ENCODE assay signal across 8 cellular contexts in genomic region chr2:144938308-144938709, GRCh38.
A peak's percentile ranks its signal among the peaks of the same experiment; 100 is the strongest.
DNase-seq lines count a peak whose midpoint lies in the region; ATAC-seq, FAIRE-seq and TF ChIP-seq lines count a peak whose summit lies in the region.

No MANE protein-coding gene starts in this region.

- no peak overlapping the region for H3K4me3 ChIP-seq in choroid plexus epithelial cell (ENCODE audit: low read depth, low read length)
- no peak overlapping the region for H3K4me3 ChIP-seq in HepG2 (replicated peaks in 1 of 3; ENCODE audit: insufficient read depth in 1 of 3, low read depth in 2 of 3, low read length in 3 of 3)
- no peak overlapping the region for H3K4me3 ChIP-seq in testis

- POLR2A ChIA-PET in HepG2 (lab: Yijun Ruan, JAX) = no interaction called here

- H3K79me2 ChIP-seq in HepG2 (ENCODE audit: insufficient read depth, low read length) = no peaks in the 10 kb centered on the region

- in situ Hi-C loops in HepG2 (cut with HindIII; ENCODE audit: extremely low pct_ligation_motif_present, low pct_unique_long_range_greater_than_20kb) = no loop called here

- whole genome bisulfite sequencing in HepG2 (ENCODE audit: low lambda C conversion rate) = 0% methylated on average over 2 of the region's 2 CpGs
- 18 to 20% methylated on average over 2 of the region's 2 CpGs for WGBS in testis, 2 donors

- intact Hi-C loops in HepG2 (cut with micrococcal nuclease; ENCODE audit: unreplicated experiment) = no loop called here
- intact Hi-C loops in testis (cut with DNase I; ENCODE audit: low total_unique reads) = no loop called here

- FAIRE-seq in HepG2 (lab: Jason Lieb, UNC) = no peak
- FAIRE-seq in GM12891 (lab: Jason Lieb, UNC) = no peak

- H3K27ac ChIP-seq in HepG2 (ENCODE audit: extremely low read length, insufficient read depth, low read length) = no peak overlapping the region
- H3K27ac ChIP-seq in testis = peak overlapping the region; percentile 21 to 74

- no peak for TF ChIP-seq EP300 in HepG2 (IDR thresholded peaks at IDR 0.05; ENCODE audit: low read depth in 2 of 2, low read length in 2 of 2)
- TF ChIP-seq EP300 in HepG2 (CRISPR knock-in tag; IDR thresholded peaks at IDR 0.05; ENCODE audit: borderline replicate concordance) = no peak

- H2AFZ ChIP-seq in HepG2 (ENCODE audit: low read length) = no peak overlapping the region

- H3K36me3 ChIP-seq in HepG2 (replicated peaks in 1 of 2; ENCODE audit: control insufficient read depth in 1 of 2, insufficient read depth in 2 of 2, low read length in 2 of 2) = no peaks in the 10 kb centered on the region
- no peaks in the 10 kb centered on the region for H3K36me3 ChIP-seq in testis (ENCODE audit: low read depth, missing control alignments)

- no peak overlapping the region for H3K4me2 ChIP-seq in HepG2 (ENCODE audit: low read depth, low read length)

- TF ChIP-seq CTCF in choroid plexus epithelial cell (conservative IDR thresholded peaks at IDR 0.05; ENCODE audit: low read depth, low read length) (no peak), HepG2 (CRISPR knock-in tag; IDR thresholded peaks at IDR 0.05) (no peak), testis (IDR thresholded peaks at IDR 0.05) (no peak)

- TF ChIP-seq POLR2A in HepG2 (IDR thresholded peaks at IDR 0.05; ENCODE audit: insufficient read depth in 1 of 2, low read depth in 2 of 2, low read length in 2 of 2) (no peak), testis (IDR thresholded peaks at IDR 0.05) (no peak), GM12891 (IDR thresholded peaks at IDR 0.05; ENCODE audit: low read depth, low read length) (no peak)

- no peak for TF ChIP-seq RAD21 in HepG2 (CRISPR knock-in tag; IDR thresholded peaks at IDR 0.05)

- no TSS peak for BruUV-seq in HepG2 (replicated peaks; lab: Mats Ljungman, UMichigan)

- DNase-seq in HuH-7.5 (ENCODE audit: low spot score) = peak; percentile 11
- DNase-seq in choroid plexus epithelial cell (ENCODE audit: low read depth) = peak; percentile 88
- DNase-seq in HepG2 (ENCODE audit: low spot score) = peak; percentile 9
- no peak for DNase-seq in testis
- no peak for DNase-seq in stimulated activated CD4-positive, alpha-beta T cell treated with anti-CD3 and anti-CD28 coated beads, Interleukin-4, amount 100 ng/mL, for 1 hour
- no peak for DNase-seq in activated gamma-delta T cell treated with Interleukin-2 at 50 U/mL for 16 hours
- no peak for DNase-seq in GM12891 (ENCODE audit: insufficient read length, low spot score)

- no peaks in the 10 kb centered on the region for H4K20me1 ChIP-seq in HepG2 (ENCODE audit: insufficient read depth, low read length)

- H3K27me3 ChIP-seq in HepG2 (ENCODE audit: control insufficient read depth in 1 of 2, insufficient read depth in 2 of 2, low read length in 2 of 2) = no peaks in the 10 kb centered on the region
- no peaks in the 10 kb centered on the region for H3K27me3 ChIP-seq in testis

- ATAC-seq in HepG2 (no peak; the same call in 2 of the 3 replicates), GM21786 (IDR thresholded peaks at IDR 0.05; ENCODE audit: unreplicated experiment) (no peak)

- CTCF ChIA-PET in HepG2 (lab: Yijun Ruan, JAX; ENCODE audit: low intra/inter-chr PET ratio, low total read pairs) = no interaction called here

- H3K9me3 ChIP-seq in HepG2 (ENCODE audit: low read length) (no peaks in the 10 kb centered on the region), testis (no peaks in the 10 kb centered on the region)

- no peaks in the 10 kb centered on the region for H3K4me1 ChIP-seq in HepG2 (ENCODE audit: insufficient read depth, low read length)
- H3K4me1 ChIP-seq in testis = peaks cover 8% of the 10 kb centered on the region

- H3K9ac ChIP-seq in HepG2 (ENCODE audit: insufficient read depth, low read depth, low read length) = no peak overlapping the region

TF ChIP-seq in HepG2, 621 proteins besides CTCF, POLR2A, EP300 and RAD21:
- no peak for TF ChIP-seq REST (IDR thresholded peaks at IDR 0.05; ENCODE audit: borderline replicate concordance in 1 of 2, low read depth in 1 of 2, low read length in 2 of 2)
- no peak for TF ChIP-seq ZNF652 (CRISPR knock-in tag; IDR thresholded peaks at IDR 0.05; ENCODE audit: borderline replicate concordance, low read depth)
- no peak for TF ChIP-seq GABPA (IDR thresholded peaks at IDR 0.05; ENCODE audit: low read depth, low read length)
- TF ChIP-seq GABPA (CRISPR knock-in tag; IDR thresholded peaks at IDR 0.05; ENCODE audit: low read depth) = peak; percentile 40; the same call in 1 of the 2 replicates
- TF ChIP-seq ZNF333 (CRISPR knock-in tag; IDR thresholded peaks at IDR 0.05; ENCODE audit: borderline replicate concordance) = no peak

TF ChIP-seq in GM12891, 5 proteins besides CTCF, POLR2A, EP300 and RAD21:
- no peak for TF ChIP-seq TAF1 (IDR thresholded peaks at IDR 0.05; ENCODE audit: low read depth, low read length)
- no peak for TF ChIP-seq PAX5 (IDR thresholded peaks at IDR 0.05; ENCODE audit: insufficient read depth, low read length, severe bottlenecking)
- no peak for TF ChIP-seq POLR2AphosphoS5 (IDR thresholded peaks at IDR 0.05; ENCODE audit: low read depth, low read length)
- TF ChIP-seq POU2F2 (IDR thresholded peaks at IDR 0.05; ENCODE audit: low read depth, low read length) = no peak
- TF ChIP-seq SPI1 (IDR thresholded peaks at IDR 0.05; ENCODE audit: low read depth, low read length) = no peak

Comparison
In these comparisons a context has a peak if more than half of its experiments do, and no peak if none do; other contexts are left out.
1. DNase-seq: peak in HuH-7.5 (single experiment), choroid plexus epithelial cell (single experiment) and HepG2 (single experiment); none in testis (single experiment), stimulated activated CD4-positive, alpha-beta T cell treated with anti-CD3 and anti-CD28 coated beads, Interleukin-4, amount 100 ng/mL, for 1 hour (single experiment), activated gamma-delta T cell treated with Interleukin-2 at 50 U/mL for 16 hours (single experiment) and GM12891 (single experiment).